ENCODE assay signal across 1 cellular context in the genomic region with DNA sequence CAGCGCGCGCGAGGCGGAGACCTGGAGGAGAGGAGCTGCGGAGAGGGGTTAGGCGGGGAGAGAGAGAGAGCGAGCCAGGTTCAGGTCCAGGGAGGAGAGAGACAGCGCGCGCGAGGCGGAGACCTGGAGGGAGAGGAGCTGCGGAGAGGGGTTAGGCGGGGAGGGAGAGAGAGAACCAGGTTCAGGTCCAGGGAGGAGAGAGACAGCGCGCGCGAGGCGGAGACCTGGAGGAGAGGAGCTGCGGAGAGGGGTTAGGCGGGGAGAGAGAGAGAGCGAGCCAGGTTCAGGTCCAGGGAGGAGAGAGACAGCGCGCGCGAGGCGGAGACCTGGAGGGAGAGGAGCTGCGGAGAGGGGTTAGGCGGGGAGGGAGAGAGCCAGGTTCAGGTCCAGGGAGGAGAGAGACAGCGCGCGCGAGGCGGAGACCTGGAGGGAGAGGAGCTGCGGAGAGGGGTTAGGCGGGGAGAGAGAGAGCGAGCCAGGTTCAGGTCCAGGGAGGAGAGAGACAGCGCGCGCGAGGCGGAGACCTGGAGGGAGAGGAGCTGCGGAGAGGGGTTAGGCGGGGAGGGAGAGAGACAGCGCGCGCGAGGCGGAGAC.
A peak's percentile ranks its signal among the peaks of the same experiment; 100 is the strongest.
TF ChIP-seq lines count a peak whose summit lies in the region.

No MANE protein-coding gene starts in this region.

TF ChIP-seq in endothelial cell of umbilical vein, 7 proteins besides CTCF, POLR2A, EP300 and RAD21:
- peak; percentile 18 for TF ChIP-seq EZH2 (IDR thresholded peaks at IDR 0.05; ENCODE audit: borderline replicate concordance, low read depth, low read length, severe bottlenecking)
